ENCODE assay signal across 1 cellular context in the genomic region with DNA sequence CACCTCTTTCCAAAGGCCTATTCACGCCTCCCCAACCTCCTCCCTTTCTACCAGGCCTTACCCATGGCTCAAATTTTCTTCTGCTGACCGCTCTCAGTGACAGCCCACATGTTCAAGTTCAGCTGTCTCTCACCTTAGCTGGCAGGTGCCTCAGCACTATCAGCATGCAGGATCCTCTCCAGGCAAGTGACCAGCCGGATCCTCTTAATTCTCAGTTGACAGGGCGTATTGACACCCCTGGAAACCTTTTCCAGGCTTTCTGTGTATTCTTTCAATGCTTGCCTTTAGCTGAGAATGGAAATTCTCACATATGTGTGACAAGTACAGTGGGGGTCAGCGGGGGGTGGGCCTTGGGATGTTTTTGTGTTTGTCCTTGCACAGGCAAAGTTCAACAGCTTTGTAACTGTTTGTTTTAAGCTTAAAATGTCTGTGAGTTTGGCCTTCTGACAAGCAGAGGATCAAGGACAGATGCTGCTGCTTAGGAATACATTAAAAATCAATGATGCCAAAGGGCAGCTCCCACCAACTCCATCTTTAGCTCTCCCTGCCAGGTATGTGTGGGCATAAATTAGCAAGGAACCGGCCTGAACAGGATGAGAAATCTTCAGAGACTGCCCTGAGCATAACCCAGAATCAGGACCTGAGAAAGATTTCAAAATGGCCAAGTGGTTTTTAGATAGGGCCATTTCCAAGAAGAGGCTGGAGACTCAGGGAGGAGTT.
A peak's percentile ranks its signal among the peaks of the same experiment; 100 is the strongest.
TF ChIP-seq lines count a peak whose summit lies in the region.

No MANE protein-coding gene starts in this region.

TF ChIP-seq in HepG2, 621 proteins besides CTCF, POLR2A, EP300 and RAD21 (continued from another document and continues in another):
- TF ChIP-seq, protein P1, sequence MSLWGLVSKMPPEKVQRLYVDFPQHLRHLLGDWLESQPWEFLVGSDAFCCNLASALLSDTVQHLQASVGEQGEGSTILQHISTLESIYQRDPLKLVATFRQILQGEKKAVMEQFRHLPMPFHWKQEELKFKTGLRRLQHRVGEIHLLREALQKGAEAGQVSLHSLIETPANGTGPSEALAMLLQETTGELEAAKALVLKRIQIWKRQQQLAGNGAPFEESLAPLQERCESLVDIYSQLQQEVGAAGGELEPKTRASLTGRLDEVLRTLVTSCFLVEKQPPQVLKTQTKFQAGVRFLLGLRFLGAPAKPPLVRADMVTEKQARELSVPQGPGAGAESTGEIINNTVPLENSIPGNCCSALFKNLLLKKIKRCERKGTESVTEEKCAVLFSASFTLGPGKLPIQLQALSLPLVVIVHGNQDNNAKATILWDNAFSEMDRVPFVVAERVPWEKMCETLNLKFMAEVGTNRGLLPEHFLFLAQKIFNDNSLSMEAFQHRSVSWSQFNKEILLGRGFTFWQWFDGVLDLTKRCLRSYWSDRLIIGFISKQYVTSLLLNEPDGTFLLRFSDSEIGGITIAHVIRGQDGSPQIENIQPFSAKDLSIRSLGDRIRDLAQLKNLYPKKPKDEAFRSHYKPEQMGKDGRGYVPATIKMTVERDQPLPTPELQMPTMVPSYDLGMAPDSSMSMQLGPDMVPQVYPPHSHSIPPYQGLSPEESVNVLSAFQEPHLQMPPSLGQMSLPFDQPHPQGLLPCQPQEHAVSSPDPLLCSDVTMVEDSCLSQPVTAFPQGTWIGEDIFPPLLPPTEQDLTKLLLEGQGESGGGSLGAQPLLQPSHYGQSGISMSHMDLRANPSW (CRISPR knock-in tag; IDR thresholded peaks at IDR 0.05; ENCODE audit: borderline replicate concordance): peak; percentile 99
- TF ChIP-seq MAZ (IDR thresholded peaks at IDR 0.05; ENCODE audit: borderline replicate concordance, low read depth, low read length) (peak; percentile 87; the same call in 1 of the 2 replicates), MAZ (CRISPR knock-in tag; IDR thresholded peaks at IDR 0.05; ENCODE audit: low read depth) (no peak), FOXA1 (IDR thresholded peaks at IDR 0.05) (peak; percentile 10; the same call in 1 of the 2 replicates), FOXA1 (CRISPR knock-in tag; IDR thresholded peaks at IDR 0.05) (peak; percentile 82), MBD4 (IDR thresholded peaks at IDR 0.05; ENCODE audit: borderline replicate concordance, low read length) (peak; percentile 76), DMAP1 (CRISPR knock-in tag; IDR thresholded peaks at IDR 0.05) (peak; percentile 50; the same call in 1 of the 2 replicates), ZNF543 (CRISPR knock-in tag; IDR thresholded peaks at IDR 0.05) (peak; percentile 55; the same call in 1 of the 2 replicates), MAFG (CRISPR knock-in tag; IDR thresholded peaks at IDR 0.05) (no peak), RBM22 (optimal IDR thresholded peaks at IDR 0.05; ENCODE audit: low read length) (no peak), ZNF547 (CRISPR knock-in tag; IDR thresholded peaks at IDR 0.05) (no peak), ZNF224 (CRISPR knock-in tag; IDR thresholded peaks at IDR 0.05) (peak; percentile 36; the same call in 1 of the 2 replicates), U2AF2 (IDR thresholded peaks at IDR 0.05; ENCODE audit: low read depth, low read length) (no peak), TOPORS (CRISPR knock-in tag; IDR thresholded peaks at IDR 0.05) (peak; percentile 84; the same call in 1 of the 2 replicates), ZNF235 (CRISPR knock-in tag; IDR thresholded peaks at IDR 0.05; ENCODE audit: borderline replicate concordance) (no peak), POLR2G (IDR thresholded peaks at IDR 0.05; ENCODE audit: low read depth, low read length) (no peak), SALL1 (CRISPR knock-in tag; IDR thresholded peaks at IDR 0.05) (peak; percentile 87), SMYD3 (CRISPR knock-in tag; IDR thresholded peaks at IDR 0.05) (peak; percentile 79; the same call in 1 of the 2 replicates)
- TF ChIP-seq, protein P2, sequence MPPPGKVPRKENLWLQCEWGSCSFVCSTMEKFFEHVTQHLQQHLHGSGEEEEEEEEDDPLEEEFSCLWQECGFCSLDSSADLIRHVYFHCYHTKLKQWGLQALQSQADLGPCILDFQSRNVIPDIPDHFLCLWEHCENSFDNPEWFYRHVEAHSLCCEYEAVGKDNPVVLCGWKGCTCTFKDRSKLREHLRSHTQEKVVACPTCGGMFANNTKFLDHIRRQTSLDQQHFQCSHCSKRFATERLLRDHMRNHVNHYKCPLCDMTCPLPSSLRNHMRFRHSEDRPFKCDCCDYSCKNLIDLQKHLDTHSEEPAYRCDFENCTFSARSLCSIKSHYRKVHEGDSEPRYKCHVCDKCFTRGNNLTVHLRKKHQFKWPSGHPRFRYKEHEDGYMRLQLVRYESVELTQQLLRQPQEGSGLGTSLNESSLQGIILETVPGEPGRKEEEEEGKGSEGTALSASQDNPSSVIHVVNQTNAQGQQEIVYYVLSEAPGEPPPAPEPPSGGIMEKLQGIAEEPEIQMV (CRISPR knock-in tag; IDR thresholded peaks at IDR 0.05; ENCODE audit: low read depth): 0 out of 2 replicates have a peak, but pooled peaks have one; percentile 59
- TF ChIP-seq, protein P3, sequence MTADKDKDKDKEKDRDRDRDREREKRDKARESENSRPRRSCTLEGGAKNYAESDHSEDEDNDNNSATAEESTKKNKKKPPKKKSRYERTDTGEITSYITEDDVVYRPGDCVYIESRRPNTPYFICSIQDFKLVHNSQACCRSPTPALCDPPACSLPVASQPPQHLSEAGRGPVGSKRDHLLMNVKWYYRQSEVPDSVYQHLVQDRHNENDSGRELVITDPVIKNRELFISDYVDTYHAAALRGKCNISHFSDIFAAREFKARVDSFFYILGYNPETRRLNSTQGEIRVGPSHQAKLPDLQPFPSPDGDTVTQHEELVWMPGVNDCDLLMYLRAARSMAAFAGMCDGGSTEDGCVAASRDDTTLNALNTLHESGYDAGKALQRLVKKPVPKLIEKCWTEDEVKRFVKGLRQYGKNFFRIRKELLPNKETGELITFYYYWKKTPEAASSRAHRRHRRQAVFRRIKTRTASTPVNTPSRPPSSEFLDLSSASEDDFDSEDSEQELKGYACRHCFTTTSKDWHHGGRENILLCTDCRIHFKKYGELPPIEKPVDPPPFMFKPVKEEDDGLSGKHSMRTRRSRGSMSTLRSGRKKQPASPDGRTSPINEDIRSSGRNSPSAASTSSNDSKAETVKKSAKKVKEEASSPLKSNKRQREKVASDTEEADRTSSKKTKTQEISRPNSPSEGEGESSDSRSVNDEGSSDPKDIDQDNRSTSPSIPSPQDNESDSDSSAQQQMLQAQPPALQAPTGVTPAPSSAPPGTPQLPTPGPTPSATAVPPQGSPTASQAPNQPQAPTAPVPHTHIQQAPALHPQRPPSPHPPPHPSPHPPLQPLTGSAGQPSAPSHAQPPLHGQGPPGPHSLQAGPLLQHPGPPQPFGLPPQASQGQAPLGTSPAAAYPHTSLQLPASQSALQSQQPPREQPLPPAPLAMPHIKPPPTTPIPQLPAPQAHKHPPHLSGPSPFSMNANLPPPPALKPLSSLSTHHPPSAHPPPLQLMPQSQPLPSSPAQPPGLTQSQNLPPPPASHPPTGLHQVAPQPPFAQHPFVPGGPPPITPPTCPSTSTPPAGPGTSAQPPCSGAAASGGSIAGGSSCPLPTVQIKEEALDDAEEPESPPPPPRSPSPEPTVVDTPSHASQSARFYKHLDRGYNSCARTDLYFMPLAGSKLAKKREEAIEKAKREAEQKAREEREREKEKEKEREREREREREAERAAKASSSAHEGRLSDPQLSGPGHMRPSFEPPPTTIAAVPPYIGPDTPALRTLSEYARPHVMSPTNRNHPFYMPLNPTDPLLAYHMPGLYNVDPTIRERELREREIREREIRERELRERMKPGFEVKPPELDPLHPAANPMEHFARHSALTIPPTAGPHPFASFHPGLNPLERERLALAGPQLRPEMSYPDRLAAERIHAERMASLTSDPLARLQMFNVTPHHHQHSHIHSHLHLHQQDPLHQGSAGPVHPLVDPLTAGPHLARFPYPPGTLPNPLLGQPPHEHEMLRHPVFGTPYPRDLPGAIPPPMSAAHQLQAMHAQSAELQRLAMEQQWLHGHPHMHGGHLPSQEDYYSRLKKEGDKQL (CRISPR knock-in tag; IDR thresholded peaks at IDR 0.05; ENCODE audit: low read depth): peak; percentile 92
- TF ChIP-seq, protein P4, sequence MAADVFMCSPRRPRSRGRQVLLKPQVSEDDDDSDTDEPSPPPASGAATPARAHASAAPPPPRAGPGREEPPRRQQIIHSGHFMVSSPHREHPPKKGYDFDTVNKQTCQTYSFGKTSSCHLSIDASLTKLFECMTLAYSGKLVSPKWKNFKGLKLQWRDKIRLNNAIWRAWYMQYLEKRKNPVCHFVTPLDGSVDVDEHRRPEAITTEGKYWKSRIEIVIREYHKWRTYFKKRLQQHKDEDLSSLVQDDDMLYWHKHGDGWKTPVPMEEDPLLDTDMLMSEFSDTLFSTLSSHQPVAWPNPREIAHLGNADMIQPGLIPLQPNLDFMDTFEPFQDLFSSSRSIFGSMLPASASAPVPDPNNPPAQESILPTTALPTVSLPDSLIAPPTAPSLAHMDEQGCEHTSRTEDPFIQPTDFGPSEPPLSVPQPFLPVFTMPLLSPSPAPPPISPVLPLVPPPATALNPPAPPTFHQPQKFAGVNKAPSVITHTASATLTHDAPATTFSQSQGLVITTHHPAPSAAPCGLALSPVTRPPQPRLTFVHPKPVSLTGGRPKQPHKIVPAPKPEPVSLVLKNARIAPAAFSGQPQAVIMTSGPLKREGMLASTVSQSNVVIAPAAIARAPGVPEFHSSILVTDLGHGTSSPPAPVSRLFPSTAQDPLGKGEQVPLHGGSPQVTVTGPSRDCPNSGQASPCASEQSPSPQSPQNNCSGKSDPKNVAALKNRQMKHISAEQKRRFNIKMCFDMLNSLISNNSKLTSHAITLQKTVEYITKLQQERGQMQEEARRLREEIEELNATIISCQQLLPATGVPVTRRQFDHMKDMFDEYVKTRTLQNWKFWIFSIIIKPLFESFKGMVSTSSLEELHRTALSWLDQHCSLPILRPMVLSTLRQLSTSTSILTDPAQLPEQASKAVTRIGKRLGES (CRISPR knock-in tag; IDR thresholded peaks at IDR 0.05; ENCODE audit: borderline replicate concordance): no peak
- TF ChIP-seq, protein P5, sequence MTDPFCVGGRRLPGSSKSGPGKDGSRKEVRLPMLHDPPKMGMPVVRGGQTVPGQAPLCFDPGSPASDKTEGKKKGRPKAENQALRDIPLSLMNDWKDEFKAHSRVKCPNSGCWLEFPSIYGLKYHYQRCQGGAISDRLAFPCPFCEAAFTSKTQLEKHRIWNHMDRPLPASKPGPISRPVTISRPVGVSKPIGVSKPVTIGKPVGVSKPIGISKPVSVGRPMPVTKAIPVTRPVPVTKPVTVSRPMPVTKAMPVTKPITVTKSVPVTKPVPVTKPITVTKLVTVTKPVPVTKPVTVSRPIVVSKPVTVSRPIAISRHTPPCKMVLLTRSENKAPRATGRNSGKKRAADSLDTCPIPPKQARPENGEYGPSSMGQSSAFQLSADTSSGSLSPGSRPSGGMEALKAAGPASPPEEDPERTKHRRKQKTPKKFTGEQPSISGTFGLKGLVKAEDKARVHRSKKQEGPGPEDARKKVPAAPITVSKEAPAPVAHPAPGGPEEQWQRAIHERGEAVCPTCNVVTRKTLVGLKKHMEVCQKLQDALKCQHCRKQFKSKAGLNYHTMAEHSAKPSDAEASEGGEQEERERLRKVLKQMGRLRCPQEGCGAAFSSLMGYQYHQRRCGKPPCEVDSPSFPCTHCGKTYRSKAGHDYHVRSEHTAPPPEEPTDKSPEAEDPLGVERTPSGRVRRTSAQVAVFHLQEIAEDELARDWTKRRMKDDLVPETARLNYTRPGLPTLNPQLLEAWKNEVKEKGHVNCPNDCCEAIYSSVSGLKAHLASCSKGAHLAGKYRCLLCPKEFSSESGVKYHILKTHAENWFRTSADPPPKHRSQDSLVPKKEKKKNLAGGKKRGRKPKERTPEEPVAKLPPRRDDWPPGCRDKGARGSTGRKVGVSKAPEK (CRISPR knock-in tag; IDR thresholded peaks at IDR 0.05; ENCODE audit: borderline replicate concordance): no peak
- TF ChIP-seq, protein P6, sequence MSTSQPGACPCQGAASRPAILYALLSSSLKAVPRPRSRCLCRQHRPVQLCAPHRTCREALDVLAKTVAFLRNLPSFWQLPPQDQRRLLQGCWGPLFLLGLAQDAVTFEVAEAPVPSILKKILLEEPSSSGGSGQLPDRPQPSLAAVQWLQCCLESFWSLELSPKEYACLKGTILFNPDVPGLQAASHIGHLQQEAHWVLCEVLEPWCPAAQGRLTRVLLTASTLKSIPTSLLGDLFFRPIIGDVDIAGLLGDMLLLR (CRISPR knock-in tag; IDR thresholded peaks at IDR 0.05): no peak
- TF ChIP-seq, protein P7, sequence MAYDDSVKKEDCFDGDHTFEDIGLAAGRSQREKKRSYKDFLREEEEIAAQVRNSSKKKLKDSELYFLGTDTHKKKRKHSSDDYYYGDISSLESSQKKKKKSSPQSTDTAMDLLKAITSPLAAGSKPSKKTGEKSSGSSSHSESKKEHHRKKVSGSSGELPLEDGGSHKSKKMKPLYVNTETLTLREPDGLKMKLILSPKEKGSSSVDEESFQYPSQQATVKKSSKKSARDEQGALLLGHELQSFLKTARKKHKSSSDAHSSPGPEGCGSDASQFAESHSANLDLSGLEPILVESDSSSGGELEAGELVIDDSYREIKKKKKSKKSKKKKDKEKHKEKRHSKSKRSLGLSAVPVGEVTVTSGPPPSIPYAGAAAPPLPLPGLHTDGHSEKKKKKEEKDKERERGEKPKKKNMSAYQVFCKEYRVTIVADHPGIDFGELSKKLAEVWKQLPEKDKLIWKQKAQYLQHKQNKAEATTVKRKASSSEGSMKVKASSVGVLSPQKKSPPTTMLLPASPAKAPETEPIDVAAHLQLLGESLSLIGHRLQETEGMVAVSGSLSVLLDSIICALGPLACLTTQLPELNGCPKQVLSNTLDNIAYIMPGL (CRISPR knock-in tag; IDR thresholded peaks at IDR 0.05; ENCODE audit: borderline replicate concordance in 1 of 2, low read depth in 1 of 2): peak; percentile 29 to 37; a peak in 1 of 4 replicates
- TF ChIP-seq, protein P8, sequence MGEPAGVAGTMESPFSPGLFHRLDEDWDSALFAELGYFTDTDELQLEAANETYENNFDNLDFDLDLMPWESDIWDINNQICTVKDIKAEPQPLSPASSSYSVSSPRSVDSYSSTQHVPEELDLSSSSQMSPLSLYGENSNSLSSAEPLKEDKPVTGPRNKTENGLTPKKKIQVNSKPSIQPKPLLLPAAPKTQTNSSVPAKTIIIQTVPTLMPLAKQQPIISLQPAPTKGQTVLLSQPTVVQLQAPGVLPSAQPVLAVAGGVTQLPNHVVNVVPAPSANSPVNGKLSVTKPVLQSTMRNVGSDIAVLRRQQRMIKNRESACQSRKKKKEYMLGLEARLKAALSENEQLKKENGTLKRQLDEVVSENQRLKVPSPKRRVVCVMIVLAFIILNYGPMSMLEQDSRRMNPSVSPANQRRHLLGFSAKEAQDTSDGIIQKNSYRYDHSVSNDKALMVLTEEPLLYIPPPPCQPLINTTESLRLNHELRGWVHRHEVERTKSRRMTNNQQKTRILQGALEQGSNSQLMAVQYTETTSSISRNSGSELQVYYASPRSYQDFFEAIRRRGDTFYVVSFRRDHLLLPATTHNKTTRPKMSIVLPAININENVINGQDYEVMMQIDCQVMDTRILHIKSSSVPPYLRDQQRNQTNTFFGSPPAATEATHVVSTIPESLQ (CRISPR knock-in tag; conservative IDR thresholded peaks at IDR 0.05): no peak
- TF ChIP-seq, protein P9, sequence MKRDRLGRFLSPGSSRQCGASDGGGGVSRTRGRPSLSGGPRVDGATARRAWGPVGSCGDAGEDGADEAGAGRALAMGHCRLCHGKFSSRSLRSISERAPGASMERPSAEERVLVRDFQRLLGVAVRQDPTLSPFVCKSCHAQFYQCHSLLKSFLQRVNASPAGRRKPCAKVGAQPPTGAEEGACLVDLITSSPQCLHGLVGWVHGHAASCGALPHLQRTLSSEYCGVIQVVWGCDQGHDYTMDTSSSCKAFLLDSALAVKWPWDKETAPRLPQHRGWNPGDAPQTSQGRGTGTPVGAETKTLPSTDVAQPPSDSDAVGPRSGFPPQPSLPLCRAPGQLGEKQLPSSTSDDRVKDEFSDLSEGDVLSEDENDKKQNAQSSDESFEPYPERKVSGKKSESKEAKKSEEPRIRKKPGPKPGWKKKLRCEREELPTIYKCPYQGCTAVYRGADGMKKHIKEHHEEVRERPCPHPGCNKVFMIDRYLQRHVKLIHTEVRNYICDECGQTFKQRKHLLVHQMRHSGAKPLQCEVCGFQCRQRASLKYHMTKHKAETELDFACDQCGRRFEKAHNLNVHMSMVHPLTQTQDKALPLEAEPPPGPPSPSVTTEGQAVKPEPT (CRISPR knock-in tag; IDR thresholded peaks at IDR 0.05; ENCODE audit: low read depth): peak; percentile 73; the same call in 1 of the 2 replicates
